ENCODE assay signal across 14 cellular contexts in the genomic region with DNA sequence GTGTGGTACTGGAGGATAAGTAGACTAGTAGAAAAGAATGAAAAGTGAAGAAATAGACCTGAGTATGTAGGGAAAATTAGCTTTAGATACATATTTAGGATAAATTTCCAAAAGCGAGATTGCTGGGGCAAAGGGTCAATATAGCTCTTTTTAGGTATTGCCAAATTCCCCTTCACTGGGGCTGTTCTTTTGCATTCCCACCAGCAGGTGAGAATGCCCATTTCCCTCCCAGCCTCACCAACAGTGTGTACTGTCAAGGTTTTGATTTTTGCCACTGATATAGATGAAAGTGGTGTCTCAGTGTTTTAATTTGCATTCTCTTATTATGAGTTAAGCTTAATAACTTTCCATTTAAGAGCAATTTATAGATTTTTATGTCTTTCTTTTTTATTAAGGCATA. TPM values are rescaled to one million over a fixed set of nuclear protein-coding genes. Genes with fewer than 3 reads are reported as not detected.
DNase-seq lines count a peak whose midpoint lies in the region; ATAC-seq, FAIRE-seq and TF ChIP-seq lines count a peak whose summit lies in the region.
"Had no signal": no experiment of that assay in that cellular context is flagged by ENCODE, and none has a peak within 500 bp of the region (broad histone marks: within the 10 kb centered on the region; RNA-seq: fewer than 3 reads in every experiment).

No MANE protein-coding gene starts in this region.

- H3K4me1 ChIP-seq in NT2/D1 (ENCODE audit: insufficient read depth, insufficient read length) (peaks cover 2% of the 10 kb centered on the region), endothelial cell of umbilical vein (ENCODE audit: control insufficient read depth, extremely low read depth, insufficient read depth, low read length) (peaks cover 4% of the 10 kb centered on the region), psoas muscle (no peaks in the 10 kb centered on the region)
- H3K4me1 ChIP-seq: thyroid gland had no signal

- H3K36me3 ChIP-seq in NT2/D1 (ENCODE audit: insufficient read depth, insufficient read length, low read length), result no peaks in the 10 kb centered on the region
- H3K36me3 ChIP-seq in endothelial cell of umbilical vein (ENCODE audit: control insufficient read depth in 2 of 2, extremely low read depth in 1 of 2, insufficient read depth in 2 of 2, low read length in 2 of 2), result no peaks in the 10 kb centered on the region
- no peaks in the 10 kb centered on the region for H3K36me3 ChIP-seq in psoas muscle (ENCODE audit: insufficient read depth in 1 of 2, low read depth in 1 of 2)
- H3K36me3 ChIP-seq: thyroid gland had no signal

- POLR2A ChIA-PET in endothelial cell of umbilical vein (lab: Charles Lee), result no interaction called here

- no peak for FAIRE-seq in endothelial cell of umbilical vein (lab: Jason Lieb, UNC)
- no peak for FAIRE-seq in RCC 7860 (lab: Jason Lieb, UNC)
- FAIRE-seq: D721Med, HTR-8/SVneo had no signal

- CTCF ChIA-PET in endothelial cell of umbilical vein (lab: Charles Lee), result interaction anchor here (0.9 to 1.0 kb wide), 2 partner anchors 42 to 232 kb away, joined by 3 to 4 read pairs; no protein-coding TSS in a partner anchor

- no peaks in the 10 kb centered on the region for H4K20me1 ChIP-seq in endothelial cell of umbilical vein (replicated peaks; ENCODE audit: control insufficient read depth, extremely low read depth, insufficient read depth, low read length)

- no TSS peak for BruUV-seq in endothelial cell of umbilical vein (replicated peaks; lab: Mats Ljungman, UMichigan)

- no peaks in the 10 kb centered on the region for H3K9me1 ChIP-seq in endothelial cell of umbilical vein (replicated peaks; ENCODE audit: control insufficient read depth, extremely low read depth, insufficient read depth, low read length)

- H3K27ac ChIP-seq in endothelial cell of umbilical vein (ENCODE audit: insufficient read depth, low read depth, low read length) (no peak overlapping the region), psoas muscle (no peak overlapping the region)
- H3K27ac ChIP-seq: thyroid gland had no signal

- dilution Hi-C loops in endothelial cell of umbilical vein (cut with MboI; ENCODE audit: extremely low pct_ligation_motif_present, low sequenced_read_pairs), result no loop called here

- H3K4me1 Mint-ChIP-seq in neural crest cell, result no peaks in the 10 kb centered on the region

- H3K36me3 Mint-ChIP-seq in neural crest cell (ENCODE audit: low read depth), result no peaks in the 10 kb centered on the region

- H3K79me2 ChIP-seq in endothelial cell of umbilical vein (ENCODE audit: control insufficient read depth, insufficient read depth, low read length), result no peaks in the 10 kb centered on the region

- H3K4me2 ChIP-seq in endothelial cell of umbilical vein (ENCODE audit: insufficient read depth, low read length), result no peak overlapping the region

- H3K4me3 Mint-ChIP-seq in neural crest cell, result no peak overlapping the region
- H3K4me3 Mint-ChIP-seq: activated T-cell treated with anti-CD3 and anti-CD28 coated beads, Interleukin-2, amount 50 U/mL, for 24 hours had no signal

- no peak overlapping the region for H2AFZ ChIP-seq in endothelial cell of umbilical vein (ENCODE audit: low read depth, low read length)

- H3K27me3 ChIP-seq in NT2/D1 (ENCODE audit: insufficient read depth, insufficient read length) (no peaks in the 10 kb centered on the region), endothelial cell of umbilical vein (ENCODE audit: control insufficient read depth in 2 of 2, insufficient read depth in 2 of 2, low read length in 2 of 2) (no peaks in the 10 kb centered on the region), psoas muscle (ENCODE audit: insufficient read depth in 3 of 3, low read length in 2 of 3) (no peaks in the 10 kb centered on the region)
- H3K27me3 ChIP-seq: thyroid gland had no signal

- 83 to 99% (median 88%) methylated on average over 1 of the region's 1 CpG for WGBS in psoas muscle, 3 donors

- no peaks in the 10 kb centered on the region for H3K9me3 ChIP-seq in NT2/D1 (ENCODE audit: insufficient read depth, low read length)
- no peaks in the 10 kb centered on the region for H3K9me3 ChIP-seq in endothelial cell of umbilical vein (replicated peaks; ENCODE audit: control insufficient read depth, insufficient read depth, low read length)
- H3K9me3 ChIP-seq in psoas muscle, result no peaks in the 10 kb centered on the region
- H3K9me3 ChIP-seq: thyroid gland had no signal

- no peaks in the 10 kb centered on the region for H3K9me3 Mint-ChIP-seq in neural crest cell
- H3K9me3 Mint-ChIP-seq: activated T-cell treated with anti-CD3 and anti-CD28 coated beads, Interleukin-2, amount 50 U/mL, for 24 hours had no signal

- no peak for TF ChIP-seq POLR2A in endothelial cell of umbilical vein (IDR thresholded peaks at IDR 0.05; ENCODE audit: low read depth, low read length)

- H3K9ac ChIP-seq in NT2/D1 (ENCODE audit: insufficient read length, low read depth) (no peak overlapping the region), endothelial cell of umbilical vein (replicated peaks; ENCODE audit: extremely low read depth, insufficient read depth, low read length) (no peak overlapping the region)

- no peak overlapping the region for H3K4me3 ChIP-seq in NT2/D1 (ENCODE audit: insufficient read length, low read depth)
- H3K4me3 ChIP-seq in endothelial cell of umbilical vein (replicated peaks in 1 of 3; ENCODE audit: insufficient read depth in 1 of 3, low read depth in 1 of 3, low read length in 3 of 3), result no peak overlapping the region
- H3K4me3 ChIP-seq in psoas muscle, result no peak overlapping the region
- H3K4me3 ChIP-seq: thyroid gland had no signal

- H3K27me3 Mint-ChIP-seq in neural crest cell (ENCODE audit: low read depth), result no peaks in the 10 kb centered on the region
- H3K27me3 Mint-ChIP-seq: activated T-cell treated with anti-CD3 and anti-CD28 coated beads, Interleukin-2, amount 50 U/mL, for 24 hours had no signal

- no peak overlapping the region for H3K27ac Mint-ChIP-seq in neural crest cell (ENCODE audit: unreplicated experiment)
- H3K27ac Mint-ChIP-seq: activated T-cell treated with anti-CD3 and anti-CD28 coated beads, Interleukin-2, amount 50 U/mL, for 24 hours had no signal

- no peak for ATAC-seq in psoas muscle

- DNase-seq in ELR (ENCODE audit: low read depth), result peak; percentile 29
- peak; percentile 11 for DNase-seq in NT2/D1 (ENCODE audit: low read depth, low spot score)
- DNase-seq in endothelial cell of umbilical vein (ENCODE audit: low read depth, low spot score), result no peak
- DNase-seq in neural crest cell (ENCODE audit: low read depth, low spot score), result no peak
- no peak for DNase-seq in psoas muscle
- DNase-seq in activated CD4-positive, CD25-positive, alpha-beta regulatory T cell treated with anti-CD3 and anti-CD28 coated beads, Interleukin-2, amount 50 U/mL, for 72 hours, result no peak
- no peak for DNase-seq in RCC 7860 (ENCODE audit: low spot score)
- no peak for DNase-seq in DMS53 (lab: John Stamatoyannopoulos, UW)
- DNase-seq: activated T-cell treated with anti-CD3 and anti-CD28 coated beads, Interleukin-2, amount 50 U/mL, for 24 hours; head of caudate nucleus; NCI-H1930; thyroid gland had no signal

- peak; percentile 7 to 11 for TF ChIP-seq CTCF in endothelial cell of umbilical vein (IDR thresholded peaks at IDR 0.05; ENCODE audit: extremely low read depth in 1 of 2, insufficient read depth in 1 of 2, low read depth in 1 of 2, low read length in 2 of 2)
- TF ChIP-seq CTCF in neural crest cell (conservative IDR thresholded peaks at IDR 0.05), result peak; percentile 48
- no peak for TF ChIP-seq CTCF in psoas muscle (IDR thresholded peaks at IDR 0.05)

- intact Hi-C loops in endothelial cell of umbilical vein (cut with micrococcal nuclease), result no loop called here
- intact Hi-C loops in psoas muscle (cut with DNase I), result no loop called here

TF ChIP-seq in endothelial cell of umbilical vein, 7 proteins besides CTCF, POLR2A, EP300 and RAD21:
- TF ChIP-seq MAX (IDR thresholded peaks at IDR 0.05; ENCODE audit: insufficient read depth, insufficient read length) (no peak), GATA2 (IDR thresholded peaks at IDR 0.05; ENCODE audit: insufficient read depth, insufficient read length, low read depth, low read length) (no peak), POLR2AphosphoS5 (IDR thresholded peaks at IDR 0.05; ENCODE audit: insufficient read depth, low read depth, low read length) (no peak), JUN (IDR thresholded peaks at IDR 0.05; ENCODE audit: borderline replicate concordance, insufficient read depth, insufficient read length, low read depth) (no peak), EZH2 (IDR thresholded peaks at IDR 0.05; ENCODE audit: borderline replicate concordance, low read depth, low read length, severe bottlenecking) (no peak), FOS (IDR thresholded peaks at IDR 0.05; ENCODE audit: borderline replicate concordance, insufficient read depth, low read length) (no peak), MYC (IDR thresholded peaks at IDR 0.05; ENCODE audit: low read depth, low read length) (no peak)

RNA-seq across cellular contexts. Expression of gene BHLHE40, which starts 35.7 kb away (rescaled TPM):
- 40.3 and 57.4 TPM in 2 replicates for total RNA-seq in endothelial cell of umbilical vein
- polyA plus RNA-seq in endothelial cell of umbilical vein, result 31.9 and 57.9 TPM in 2 replicates
- 40.4 and 45.0 TPM in 2 replicates for polyA plus RNA-seq in endothelial cell of umbilical vein (2011; cell fraction: cytosol; rRNA removed)
- 232 and 244 TPM in 2 replicates for polyA plus RNA-seq in endothelial cell of umbilical vein (2011; cell fraction: nucleus; rRNA removed)
- polyA plus RNA-seq in endothelial cell of umbilical vein (2012), result 77.7 and 85.4 TPM in 2 replicates
- 50.2 and 58.1 TPM in 2 replicates for polyA minus RNA-seq in endothelial cell of umbilical vein
- polyA minus RNA-seq in endothelial cell of umbilical vein (2011; cell fraction: cytosol; rRNA and poly(A)+ RNA removed), result 14.3 TPM
- 117 and 162 TPM in 2 replicates for polyA minus RNA-seq in endothelial cell of umbilical vein (2011; cell fraction: nucleus; rRNA and poly(A)+ RNA removed)
- 0.21 and 0.32 TPM in 2 replicates for total RNA-seq in neural crest cell
- 100 to 1,000 TPM in 1 of 4 donors, 10 to 100 TPM in 3; 22.7 to 143 (median 77.0) TPM for total RNA-seq in psoas muscle
- polyA plus RNA-seq in psoas muscle, result 10 to 100 TPM; 16.7 to 65.1 (median 33.5) TPM

Comparison
In these comparisons a context has a peak if more than half of its experiments do, and no peak if none do; other contexts are left out.
1. DNase-seq: peak in ELR (single experiment) and NT2/D1 (single experiment); none in endothelial cell of umbilical vein (single experiment), neural crest cell (single experiment), psoas muscle (0 of 2), activated CD4-positive, CD25-positive, alpha-beta regulatory T cell treated with anti-CD3 and anti-CD28 coated beads, Interleukin-2, amount 50 U/mL, for 72 hours (single experiment), RCC 7860 (single experiment) and DMS53 (single experiment).
2. RNA of gene BHLHE40, which starts 35.7 kb away (total RNA-seq): 22.7 to 143 TPM in psoas muscle and 40.3 to 57.4 TPM in endothelial cell of umbilical vein; 0.21 to 0.32 TPM in neural crest cell; every median in the first group is over 10 times any median in the second.